ENCODE assay signal across 13 cellular contexts in the genomic region with DNA sequence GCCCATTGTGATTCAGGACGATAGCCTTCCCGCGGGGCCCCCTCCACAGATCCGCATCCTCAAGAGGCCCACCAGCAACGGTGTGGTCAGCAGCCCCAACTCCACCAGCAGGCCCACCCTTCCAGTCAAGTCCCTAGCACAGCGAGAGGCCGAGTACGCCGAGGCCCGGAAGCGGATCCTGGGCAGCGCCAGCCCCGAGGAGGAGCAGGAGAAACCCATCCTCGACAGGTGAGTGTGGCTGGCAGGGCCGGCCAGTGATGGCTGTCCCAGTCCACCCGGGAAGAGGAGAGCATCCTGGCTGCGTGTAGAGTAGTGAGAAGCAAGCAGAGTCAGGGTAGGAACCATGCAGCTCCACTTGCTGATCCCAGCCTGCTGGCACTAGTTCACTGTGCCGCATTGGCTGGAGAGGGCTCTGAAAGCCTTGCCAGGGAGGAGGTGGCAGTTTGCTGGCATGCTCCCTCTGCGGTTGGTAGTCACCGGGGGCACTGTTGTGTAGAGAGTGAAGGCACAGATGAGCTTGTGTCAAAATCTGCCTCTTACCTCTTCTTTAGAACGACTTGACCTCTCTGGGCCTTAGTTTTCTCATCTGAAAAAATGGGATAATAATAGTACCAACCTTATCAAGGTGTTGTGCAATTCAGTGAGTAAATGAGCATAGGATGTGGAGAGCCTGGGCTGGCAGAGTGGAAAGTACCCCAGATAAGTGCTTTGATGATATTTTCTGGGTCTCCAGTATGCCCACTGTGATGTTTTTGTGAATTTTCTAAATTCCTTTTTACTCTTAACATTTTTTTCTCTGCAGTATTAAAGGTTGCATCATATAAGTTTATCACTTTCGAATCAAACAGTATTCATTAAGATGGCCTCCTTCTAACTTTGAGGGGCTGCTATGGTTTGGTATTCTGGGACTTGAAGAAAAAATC. TPM values are rescaled to one million over a fixed set of nuclear protein-coding genes. Genes with fewer than 3 reads are reported as not detected.
DNase-seq lines count a peak whose midpoint lies in the region; ATAC-seq and TF ChIP-seq lines count a peak whose summit lies in the region.
"Had no signal": no experiment of that assay in that cellular context is flagged by ENCODE, and none has a peak within 500 bp of the region (broad histone marks: within the 10 kb centered on the region; RNA-seq: fewer than 3 reads in every experiment).

No MANE protein-coding gene starts in this region.

- POLR2A ChIA-PET in AG04450 (lab: Yijun Ruan, JAX), result interaction anchor here (0.5 kb wide), 1 partner anchor 16 kb away, joined by 3 read pairs; no protein-coding TSS in a partner anchor
- POLR2A ChIA-PET in MCF 10A (lab: Yijun Ruan, JAX), result interaction anchor here (0.6 to 1.1 kb wide), 2 partner anchors 25 to 47 kb away, joined by 4 read pairs; a partner anchor contains a TSS
- POLR2A ChIA-PET in naive thymus-derived CD8-positive, alpha-beta T cell (lab: Charles Lee), result interaction anchor here (0.6 kb wide), 1 partner anchor 114 kb away, joined by 4 read pairs; no protein-coding TSS in a partner anchor

- H3K9me3 Mint-ChIP-seq in MCF 10A (ENCODE audit: unreplicated experiment), result no peaks in the 10 kb centered on the region
- H3K9me3 Mint-ChIP-seq in naive thymus-derived CD8-positive, alpha-beta T cell, result no peaks in the 10 kb centered on the region
- H3K9me3 Mint-ChIP-seq: CD8-positive, alpha-beta memory T cell; T-cell had no signal

- CTCF ChIA-PET in AG04450 (lab: Charles Lee) (interaction anchor here (0.9 to 1.6 kb wide), 2 partner anchors 8 to 13 kb away, joined by 3 to 4 read pairs; no protein-coding TSS in a partner anchor), MCF 10A (lab: Yijun Ruan, JAX) (interaction anchor here (0.6 to 1.0 kb wide), 3 partner anchors 47 to 151 kb away, joined by 3 to 4 read pairs (median 3); a partner anchor contains a TSS)

- intact Hi-C loops in MCF 10A (cut with micrococcal nuclease), result no loop called here

- H3K36me3 ChIP-seq in H7 (replicated peaks; ENCODE audit: control insufficient read depth, insufficient read depth, low read length), result peaks cover 16% of the 10 kb centered on the region
- H3K36me3 ChIP-seq in smooth muscle cell (ENCODE audit: low read depth), result no peaks in the 10 kb centered on the region

- H3K4me3 ChIP-seq in AG04450 (ENCODE audit: low read depth, low read length) (no peak overlapping the region), H7 (ENCODE audit: insufficient read depth, low read depth, low read length) (no peak overlapping the region), smooth muscle cell (no peak overlapping the region)
- H3K4me3 ChIP-seq: pancreas, testis had no signal

- ATAC-seq in naive thymus-derived CD8-positive, alpha-beta T cell, result no peak
- no peak for ATAC-seq in HG03457 (IDR thresholded peaks at IDR 0.05; ENCODE audit: unreplicated experiment)
- ATAC-seq: T-cell had no signal

- H3K27ac ChIP-seq in AG04450 (ENCODE audit: low read depth, low read length) (peak overlapping the region; percentile 11), smooth muscle cell (ENCODE audit: low read depth) (no peak overlapping the region)
- H3K27ac ChIP-seq: pancreas, testis had no signal

- H4K20me1 ChIP-seq in smooth muscle cell (ENCODE audit: low read depth), result peaks cover 87% of the 10 kb centered on the region

- no peak overlapping the region for H3K9ac ChIP-seq in smooth muscle cell (ENCODE audit: low read depth)

- peaks cover 36% of the 10 kb centered on the region for H3K36me3 Mint-ChIP-seq in MCF 10A (ENCODE audit: insufficient read depth, unreplicated experiment)
- peaks cover 0 to 60% (median 1%) of the 10 kb centered on the region in 3 donors for H3K36me3 Mint-ChIP-seq in naive thymus-derived CD8-positive, alpha-beta T cell

- no peaks in the 10 kb centered on the region for H3K27me3 Mint-ChIP-seq in MCF 10A (ENCODE audit: insufficient read depth, unreplicated experiment)
- H3K27me3 Mint-ChIP-seq in naive thymus-derived CD8-positive, alpha-beta T cell, result no peaks in the 10 kb centered on the region
- H3K27me3 Mint-ChIP-seq: T-cell had no signal

- no TSS peak for BruUV-seq in MCF 10A (replicated peaks; lab: Mats Ljungman, UMichigan)

- H3K4me2 ChIP-seq in smooth muscle cell, result no peak overlapping the region

- TF ChIP-seq CTCF in AG04450 (IDR thresholded peaks at IDR 0.05; ENCODE audit: low read depth, low read length), result no peak
- no peak for TF ChIP-seq CTCF in MCF 10A (IDR thresholded peaks at IDR 0.05; ENCODE audit: unreplicated experiment)
- TF ChIP-seq CTCF in smooth muscle cell (IDR thresholded peaks at IDR 0.05; ENCODE audit: borderline replicate concordance, insufficient read depth, poor library complexity, severe bottlenecking), result no peak

- peaks cover 22% of the 10 kb centered on the region for H3K4me1 Mint-ChIP-seq in MCF 10A (ENCODE audit: insufficient read depth, unreplicated experiment)
- peaks cover 19 to 63% (median 43%) of the 10 kb centered on the region in 4 donors for H3K4me1 Mint-ChIP-seq in naive thymus-derived CD8-positive, alpha-beta T cell

- H3F3A ChIP-seq in smooth muscle cell (ENCODE audit: low read depth), result peaks cover 5% of the 10 kb centered on the region

- H3K4me1 ChIP-seq in smooth muscle cell (ENCODE audit: low read depth), result no peaks in the 10 kb centered on the region

- no peaks in the 10 kb centered on the region for H3K27me3 ChIP-seq in AG04450 (ENCODE audit: control insufficient read depth, insufficient read depth, low read length)
- H3K27me3 ChIP-seq in H7 (ENCODE audit: control insufficient read depth, insufficient read depth, low read length), result no peaks in the 10 kb centered on the region
- H3K27me3 ChIP-seq in smooth muscle cell (ENCODE audit: low read depth), result no peaks in the 10 kb centered on the region
- H3K27me3 ChIP-seq: pancreas, testis had no signal

- H3K9me3 ChIP-seq in AG04450 (ENCODE audit: control insufficient read depth, insufficient read depth, low read length) (no peaks in the 10 kb centered on the region; the same call in 1 of the 2 replicates), smooth muscle cell (replicated peaks; ENCODE audit: low read depth) (no peaks in the 10 kb centered on the region)
- H3K9me3 ChIP-seq: pancreas, testis had no signal

- H3K27ac Mint-ChIP-seq in MCF 10A (ENCODE audit: low read depth, unreplicated experiment), result peak overlapping the region; percentile 60
- H3K27ac Mint-ChIP-seq in naive thymus-derived CD8-positive, alpha-beta T cell, result peak overlapping the region in 6 of 10 donors; percentile 8 to 83 (median 43)

- H2AFZ ChIP-seq in smooth muscle cell (ENCODE audit: low read depth), result no peak overlapping the region

- 93% methylated on average over 22 of the region's 22 CpGs for WGBS in smooth muscle cell (ENCODE audit: low lambda C conversion rate)

- H3K79me2 ChIP-seq in smooth muscle cell (ENCODE audit: low read depth), result peaks cover 46% of the 10 kb centered on the region

- no peak for DNase-seq in AG04450 (ENCODE audit: low read depth, low spot score)
- peak; percentile 66 for DNase-seq in H7
- no peak for DNase-seq in MCF 10A (ENCODE audit: unreplicated experiment)
- no peak for DNase-seq in naive thymus-derived CD8-positive, alpha-beta T cell
- DNase-seq in stimulated activated CD4-positive, alpha-beta T cell treated with anti-CD3 and anti-CD28 coated beads, Interleukin-4, amount 100 ng/mL, for 4 hours, result no peak
- DNase-seq in smooth muscle cell (lab: John Stamatoyannopoulos, UW; ENCODE audit: unreplicated experiment), result no peak
- no peak for DNase-seq in NCI-H1436 treated with DMSO at 0.1 percent for 48 hours (lab: John Stamatoyannopoulos, UW)
- DNase-seq: CD8-positive, alpha-beta memory T cell; stimulated activated CD4-positive, alpha-beta T cell treated with anti-CD3 and anti-CD28 coated beads, Interleukin-4, amount 100 ng/mL, for 24 hours; T-cell; testis had no signal

- H3K4me3 Mint-ChIP-seq in MCF 10A (ENCODE audit: unreplicated experiment), result no peak overlapping the region
- no peak overlapping the region for H3K4me3 Mint-ChIP-seq in naive thymus-derived CD8-positive, alpha-beta T cell
- H3K4me3 Mint-ChIP-seq: CD8-positive, alpha-beta memory T cell; T-cell had no signal

RNA-seq across cellular contexts. Expression of a gene that starts 26.5 kb away (rescaled TPM):
- polyA plus RNA-seq in AG04450 (2011; rRNA removed), result 92.0 and 119 TPM in 2 replicates
- 76.0 and 99.9 TPM in 2 replicates for polyA minus RNA-seq in AG04450 (2011; rRNA and poly(A)+ RNA removed)
- total RNA-seq in H7 (2014; rRNA removed; shearing (Covaris generic)), result 111 and 124 TPM in 2 replicates
- total RNA-seq in MCF 10A (2022), result 108 and 114 TPM in 2 replicates
- total RNA-seq in naive thymus-derived CD8-positive, alpha-beta T cell, result 10 to 100 TPM; 90.0 to 93.6 TPM
- polyA plus RNA-seq in naive thymus-derived CD8-positive, alpha-beta T cell, result 10 to 100 TPM; 47.5 to 50.1 (median 49.7) TPM
- total RNA-seq in smooth muscle cell, result 45.3 and 58.1 TPM in 2 replicates
- 52.8 and 56.4 TPM in 2 replicates for polyA plus RNA-seq in smooth muscle cell

RNA-seq across cellular contexts. Expression of a gene that starts 41.2 kb away (rescaled TPM):
- polyA plus RNA-seq in AG04450 (2011; rRNA removed), result 15.1 and 16.8 TPM in 2 replicates
- 23.9 and 24.0 TPM in 2 replicates for polyA minus RNA-seq in AG04450 (2011; rRNA and poly(A)+ RNA removed)
- 38.9 and 40.4 TPM in 2 replicates for total RNA-seq in H7 (2014; rRNA removed; shearing (Covaris generic))
- total RNA-seq in MCF 10A (2022), result 21.9 and 24.9 TPM in 2 replicates
- total RNA-seq in naive thymus-derived CD8-positive, alpha-beta T cell, result 10 to 100 TPM; 24.3 to 27.4 TPM
- polyA plus RNA-seq in naive thymus-derived CD8-positive, alpha-beta T cell, result 10 to 100 TPM; 11.8 to 21.5 (median 15.5) TPM
- 14.7 and 16.5 TPM in 2 replicates for total RNA-seq in smooth muscle cell
- polyA plus RNA-seq in smooth muscle cell, result 19.3 and 22.6 TPM in 2 replicates

RNA-seq across cellular contexts. Expression of a gene that starts 43.7 kb away (rescaled TPM):
- polyA plus RNA-seq in AG04450 (2011; rRNA removed) (0.04 TPM in 1 of 2 replicates, not detected in the other), smooth muscle cell (0.07 TPM in 1 of 2 replicates, not detected in the other)
- polyA minus RNA-seq in AG04450 (2011; rRNA and poly(A)+ RNA removed), result not detected in 2 replicates
- total RNA-seq in H7 (2014; rRNA removed; shearing (Covaris generic)), result 0.07 TPM in 1 of 2 replicates, not detected in the other
- total RNA-seq in MCF 10A (2022) (not detected in 2 replicates), smooth muscle cell (not detected in 2 replicates)
- not detected for total RNA-seq in naive thymus-derived CD8-positive, alpha-beta T cell
- polyA plus RNA-seq in naive thymus-derived CD8-positive, alpha-beta T cell, result not detected
- total RNA-seq: CD8-positive, alpha-beta memory T cell; T-cell had no signal
- polyA plus RNA-seq: CD8-positive, alpha-beta memory T cell had no signal

RNA-seq across cellular contexts. Expression of a gene that starts 47.0 kb away (rescaled TPM):
- polyA plus RNA-seq in AG04450 (2011; rRNA removed), result 108 and 111 TPM in 2 replicates
- 76.6 and 91.7 TPM in 2 replicates for polyA minus RNA-seq in AG04450 (2011; rRNA and poly(A)+ RNA removed)
- 69.5 and 80.0 TPM in 2 replicates for total RNA-seq in H7 (2014; rRNA removed; shearing (Covaris generic))
- total RNA-seq in MCF 10A (2022), result 34.1 and 41.4 TPM in 2 replicates
- total RNA-seq in naive thymus-derived CD8-positive, alpha-beta T cell, result 100 to 1,000 TPM; 142 to 146 TPM
- 100 to 1,000 TPM; 137 to 176 (median 171) TPM for polyA plus RNA-seq in naive thymus-derived CD8-positive, alpha-beta T cell
- 60.0 and 61.4 TPM in 2 replicates for total RNA-seq in smooth muscle cell
- polyA plus RNA-seq in smooth muscle cell, result 49.5 and 60.4 TPM in 2 replicates
